29 cellular contexts compared by ENCODE assay signal in genomic region chr4:150717952-150718351, GRCh38.
"Had no signal": no experiment of that assay in that cellular context is flagged by ENCODE, and none has a peak within 500 bp of the region (broad histone marks: within the 10 kb centered on the region; RNA-seq: fewer than 3 reads in every experiment).

No MANE protein-coding gene starts in this region.

- ATAC-seq: naive thymus-derived CD8-positive, alpha-beta T cell; natural killer cell treated with Interleukin-12 subunit alpha and Interleukin-12 subunit beta and Interleukin-15 and Interleukin-18, amount 100 ng/mL, for 72 hours; psoas muscle; right cardiac atrium; sciatic nerve; stimulated activated memory B cell treated with anti-CD40 and anti-IgM and Interleukin-4, amounts not matched to agents 10 μg/mL and 1 μg/mL and 100 μg/mL, for 72 hours had no signal

- H3K36me3 ChIP-seq: neutrophil, stomach, thoracic aorta, thyroid gland, tibial nerve, upper lobe of left lung, vagina had no signal

- FAIRE-seq: urothelium cell line had no signal

- H3K4me1 ChIP-seq: parathyroid adenoma, psoas muscle, vagina had no signal

- H3K4me3 ChIP-seq: psoas muscle, skin epidermis, smooth muscle cell, spleen, stomach, thoracic aorta, thyroid gland, tibial nerve, upper lobe of left lung, vagina had no signal

- H3K4me2 ChIP-seq: smooth muscle cell had no signal

- H3K79me2 ChIP-seq: parathyroid adenoma had no signal

- H2AFZ ChIP-seq: parathyroid adenoma had no signal

- H3K9ac ChIP-seq: parathyroid adenoma had no signal

- H3K27ac ChIP-seq: neutrophil, parathyroid adenoma, psoas muscle, skin epidermis, spleen, stomach, thoracic aorta, thyroid gland, tibial nerve, upper lobe of left lung, vagina had no signal

- H3K27me3 ChIP-seq: neutrophil, spleen, stomach, thyroid gland, tibial nerve, upper lobe of left lung, vagina had no signal

- DNase-seq: naive B cell; naive thymus-derived CD8-positive, alpha-beta T cell; nephron progenitor cell; nucleus accumbens; posterior cingulate gyrus; psoas muscle; right cardiac atrium; spleen; stimulated activated CD4-positive, alpha-beta T cell treated with anti-CD3 and anti-CD28 coated beads, Interleukin-12 subunit alpha, Interleukin-12 subunit beta, amount 100 ng/mL, for 4 hours; stimulated activated CD4-positive, alpha-beta T cell treated with anti-CD3 and anti-CD28 coated beads, Interleukin-1b, Interleukin-23, amount 100 ng/mL, for 48 hours; stimulated activated CD4-positive, alpha-beta T cell treated with anti-CD3 and anti-CD28 coated beads, Interleukin-4, amount 100 ng/mL, for 1 hour; stimulated activated CD4-positive, alpha-beta T cell treated with anti-CD3 and anti-CD28 coated beads, Interleukin-4, amount 100 ng/mL, for 4 hours; stimulated activated CD8-positive, alpha-beta memory T cell treated with anti-CD3 and anti-CD28 coated beads, Interleukin-4, amount 100 ng/mL, for 48 hours; stimulated activated naive CD4-positive, alpha-beta T cell treated with Interleukin-2 at 50 U/mL for 16 hours; stomach; thyroid gland; trophoblast cell; upper lobe of left lung had no signal

- H3K9me3 ChIP-seq: neutrophil, psoas muscle, spleen, stomach, thoracic aorta, thyroid gland, tibial nerve, upper lobe of left lung, vagina had no signal
